Comparison of ENCODE assay signal across 9 cellular contexts in genomic region chr10:98029149-98030092, GRCh38. TPM values are rescaled to one million over a fixed set of nuclear protein-coding genes. Genes with fewer than 3 reads are reported as not detected.
DNase-seq lines count a peak whose midpoint lies in the region; ATAC-seq and TF ChIP-seq lines count a peak whose summit lies in the region.
"Had no signal": no experiment of that assay in that cellular context is flagged by ENCODE, and none has a peak within 500 bp of the region (broad histone marks: within the 10 kb centered on the region; RNA-seq: fewer than 3 reads in every experiment).

No MANE protein-coding gene starts in this region.

- no peaks in the 10 kb centered on the region for H3K36me3 Mint-ChIP-seq in activated T-cell treated with anti-CD3 and anti-CD28 coated beads, Interleukin-2, amount 50 U/mL, for 72 hours (ENCODE audit: insufficient read depth in 2 of 2)

- H3K36me3 ChIP-seq in colonic mucosa (no peaks in the 10 kb centered on the region), tibial nerve (no peaks in the 10 kb centered on the region)

- TF ChIP-seq CTCF in colonic mucosa (IDR thresholded peaks at IDR 0.05) (no peak), tibial nerve (IDR thresholded peaks at IDR 0.05) (no peak)

- H3K4me3 ChIP-seq in colonic mucosa = peak overlapping the region; percentile 23
- H3K4me3 ChIP-seq in tibial nerve = peak overlapping the region; percentile 15 to 61 (median 40)

- no peaks in the 10 kb centered on the region for H3K9me3 Mint-ChIP-seq in activated T-cell treated with anti-CD3 and anti-CD28 coated beads, Interleukin-2, amount 50 U/mL, for 72 hours
- H3K9me3 Mint-ChIP-seq: activated CD4-positive, alpha-beta memory T cell treated with anti-CD3 and anti-CD28 coated beads, Interleukin-2, amount 10 ng/mL, durations not matched to agents 7 days and 5 days had no signal

- TF ChIP-seq EP300 in tibial nerve (IDR thresholded peaks at IDR 0.05) = no peak

- H3K27ac Mint-ChIP-seq in activated T-cell treated with anti-CD3 and anti-CD28 coated beads, Interleukin-2, amount 50 U/mL, for 72 hours = no peak overlapping the region
- H3K27ac Mint-ChIP-seq: activated CD4-positive, alpha-beta memory T cell treated with anti-CD3 and anti-CD28 coated beads, Interleukin-2, amount 10 ng/mL, durations not matched to agents 7 days and 5 days had no signal

- peaks cover 10% of the 10 kb centered on the region for H3K4me1 Mint-ChIP-seq in activated T-cell treated with anti-CD3 and anti-CD28 coated beads, Interleukin-2, amount 50 U/mL, for 72 hours (ENCODE audit: low read depth)

- H3K9ac ChIP-seq in colonic mucosa (ENCODE audit: low read depth in 2 of 2, low read length in 2 of 2) = no peak overlapping the region

- peaks cover 35% of the 10 kb centered on the region for H3K27me3 ChIP-seq in colonic mucosa
- H3K27me3 ChIP-seq in tibial nerve = peaks cover 0 to 32% of the 10 kb centered on the region in 2 donors

- peak; percentile 26 for DNase-seq in NCI-H146 (lab: John Stamatoyannopoulos, UW)
- DNase-seq in NCI-H146 treated with DMSO at 0.1 percent for 48 hours (lab: John Stamatoyannopoulos, UW; ENCODE audit: unreplicated experiment) = no peak
- no peak for DNase-seq in colonic mucosa
- peak; percentile 9 for DNase-seq in medulla oblongata (ENCODE audit: extremely low spot score)
- DNase-seq in tibial nerve (ENCODE audit: low spot score in 2 of 2) = no peak
- DNase-seq in activated T-cell treated with anti-CD3 and anti-CD28 coated beads, Interleukin-2, amount 50 U/mL, for 72 hours = no peak
- DNase-seq in stimulated activated CD4-positive, alpha-beta T cell treated with anti-CD3 and anti-CD28 coated beads, Interleukin-4, amount 100 ng/mL, for 1 hour = no peak
- no peak for DNase-seq in ureter (ENCODE audit: low spot score)
- DNase-seq: activated CD4-positive, alpha-beta memory T cell treated with anti-CD3 and anti-CD28 coated beads, Interleukin-2, amount 10 ng/mL, durations not matched to agents 7 days and 5 days had no signal

- 4 to 5% methylated on average over 23 to 26 of the region's 44 CpGs for WGBS in tibial nerve, 2 donors

- TF ChIP-seq POLR2A in tibial nerve (IDR thresholded peaks at IDR 0.05) = no peak

- H3K27me3 Mint-ChIP-seq in activated T-cell treated with anti-CD3 and anti-CD28 coated beads, Interleukin-2, amount 50 U/mL, for 72 hours (ENCODE audit: low read depth) = peaks cover 73% of the 10 kb centered on the region

- H3K9me3 ChIP-seq in colonic mucosa (no peaks in the 10 kb centered on the region), tibial nerve (no peaks in the 10 kb centered on the region)

- H3K27ac ChIP-seq in colonic mucosa = no peak overlapping the region
- H3K27ac ChIP-seq in tibial nerve = peak overlapping the region in 1 of 4 donors; percentile 71

- intact Hi-C loops in colonic mucosa (cut with DNase I) = no loop called here

- ATAC-seq in activated T-cell treated with anti-CD3 and anti-CD28 coated beads, Interleukin-2, amount 50 U/mL, for 72 hours (replicated peaks in 1 of 2) = no peak

- H3K4me1 ChIP-seq in colonic mucosa (peaks cover 7% of the 10 kb centered on the region), tibial nerve (peaks cover 0 to 32% (median 14%) of the 10 kb centered on the region in 4 donors)

- peak overlapping the region in 1 of 2 donors; percentile 6 for H3K4me3 Mint-ChIP-seq in activated T-cell treated with anti-CD3 and anti-CD28 coated beads, Interleukin-2, amount 50 U/mL, for 72 hours
- H3K4me3 Mint-ChIP-seq: activated CD4-positive, alpha-beta memory T cell treated with anti-CD3 and anti-CD28 coated beads, Interleukin-2, amount 10 ng/mL, durations not matched to agents 7 days and 5 days had no signal

RNA-seq across cellular contexts. Expression of gene CRTAC1, which starts 1.0 kb away (rescaled TPM):
- total RNA-seq in colonic mucosa = 1 to 10 TPM in 1 of 2 donors, under 1 TPM in 1; 0.17 to 1.4 TPM
- total RNA-seq in tibial nerve = 10 to 100 TPM; 17.5 to 35.1 (median 22.9) TPM
- total RNA-seq in activated T-cell treated with anti-CD3 and anti-CD28 coated beads, Interleukin-2, amount 50 U/mL, for 72 hours = not detected
- 11.9 TPM for total RNA-seq in ureter
- total RNA-seq: activated CD4-positive, alpha-beta memory T cell treated with anti-CD3 and anti-CD28 coated beads, Interleukin-2, amount 10 ng/mL, durations not matched to agents 7 days and 5 days had no signal

Comparison
In these comparisons a context has a peak if more than half of its experiments do, and no peak if none do; other contexts are left out.
1. DNase-seq: peak in NCI-H146 (single experiment) and medulla oblongata (single experiment); none in NCI-H146 treated with DMSO at 0.1 percent for 48 hours (single experiment), colonic mucosa (single experiment), tibial nerve (0 of 2), activated T-cell treated with anti-CD3 and anti-CD28 coated beads, Interleukin-2, amount 50 U/mL, for 72 hours (0 of 2), stimulated activated CD4-positive, alpha-beta T cell treated with anti-CD3 and anti-CD28 coated beads, Interleukin-4, amount 100 ng/mL, for 1 hour (single experiment) and ureter (single experiment).